Comparison of ENCODE assay signal across 8 cellular contexts in the genomic region with DNA sequence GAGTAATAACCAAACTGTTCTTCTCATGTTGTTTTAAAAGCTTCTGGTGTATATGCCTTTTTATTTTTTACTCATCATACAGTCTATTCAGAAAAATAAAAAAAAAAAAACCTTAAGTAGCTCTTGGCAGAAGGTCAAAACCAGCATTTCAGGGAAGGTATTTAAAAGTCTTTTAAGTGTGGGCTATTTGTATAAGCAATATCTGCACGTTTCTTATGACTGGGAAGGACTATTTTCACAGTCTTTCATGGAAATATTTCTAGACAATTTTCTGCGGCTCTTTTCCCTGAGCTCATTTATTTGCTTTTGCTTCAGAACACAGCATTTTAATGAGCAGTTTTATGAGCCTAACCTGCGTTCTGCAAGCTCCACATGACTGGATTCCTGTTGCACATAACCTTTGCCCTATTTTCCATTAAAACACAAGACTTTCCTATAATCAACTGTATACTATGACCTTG.
DNase-seq lines count a peak whose midpoint lies in the region; ATAC-seq, FAIRE-seq and TF ChIP-seq lines count a peak whose summit lies in the region.

No MANE protein-coding gene starts in this region.

- ATAC-seq in GM18502 (IDR thresholded peaks at IDR 0.05; ENCODE audit: poor library complexity, unreplicated experiment) (no peak), GM19467 (IDR thresholded peaks at IDR 0.05; ENCODE audit: unreplicated experiment) (no peak)

- TF ChIP-seq CTCF in 22Rv1 (IDR thresholded peaks at IDR 0.05) (no peak), keratinocyte (optimal IDR thresholded peaks at IDR 0.05 in 1 of 3, IDR thresholded peaks at IDR 0.05 in 1 of 3, conservative IDR thresholded peaks at IDR 0.05 in 1 of 3; ENCODE audit: extremely low read depth in 1 of 3, insufficient read depth in 2 of 3, low read length in 3 of 3) (no peak)

- peaks cover 3% of the 10 kb centered on the region for H3K9me3 Mint-ChIP-seq in T-helper 2 cell treated with Interferon-gamma antibody and Interleukin-4, amounts not matched to agents 5 μg/mL and 100 μg/mL, for 36 hours

- H3K4me3 ChIP-seq in keratinocyte (ENCODE audit: control insufficient read depth in 2 of 3, extremely low read depth in 1 of 3, insufficient read depth in 2 of 3, low read depth in 1 of 3, low read length in 3 of 3): peak overlapping the region in 1 of 3 experiments; percentile 24

- dilution Hi-C loops in keratinocyte (cut with MboI; ENCODE audit: extremely low pct_ligation_motif_present, low sequenced_read_pairs): no loop called here

- no peaks in the 10 kb centered on the region for H3K27me3 ChIP-seq in keratinocyte (ENCODE audit: control insufficient read depth, extremely low read depth, insufficient read depth, low read length)

- H3K4me2 ChIP-seq in keratinocyte (ENCODE audit: control insufficient read depth, extremely low read depth, insufficient read depth, low read depth, low read length): peak overlapping the region; percentile 90

- no peaks in the 10 kb centered on the region for H4K20me1 ChIP-seq in keratinocyte (ENCODE audit: control insufficient read depth, extremely low read depth, insufficient read depth, low read length)

- no peaks in the 10 kb centered on the region for H3K36me3 ChIP-seq in keratinocyte (ENCODE audit: control insufficient read depth in 2 of 2, extremely low read depth in 1 of 2, insufficient read depth in 2 of 2, low read length in 2 of 2)

- no peaks in the 10 kb centered on the region for H3K9me1 ChIP-seq in keratinocyte (ENCODE audit: control insufficient read depth, extremely low read depth, insufficient read depth, low read length)

- no peaks in the 10 kb centered on the region for H3K79me2 ChIP-seq in keratinocyte (ENCODE audit: control insufficient read depth, insufficient read depth, low read length)

- no peaks in the 10 kb centered on the region for H3K9me3 ChIP-seq in keratinocyte (ENCODE audit: control insufficient read depth, low read depth, low read length)

- peaks cover 50% of the 10 kb centered on the region for H3K4me1 ChIP-seq in keratinocyte (ENCODE audit: control insufficient read depth, extremely low read depth, insufficient read depth, low read length)

- H2AFZ ChIP-seq in keratinocyte (ENCODE audit: control insufficient read depth, low read length): no peak overlapping the region

- H3K27me3 Mint-ChIP-seq in T-helper 2 cell treated with Interferon-gamma antibody and Interleukin-4, amounts not matched to agents 5 μg/mL and 100 μg/mL, for 36 hours (ENCODE audit: low read depth): no peaks in the 10 kb centered on the region

- peaks cover 38% of the 10 kb centered on the region for H3K4me1 Mint-ChIP-seq in T-helper 2 cell treated with Interferon-gamma antibody and Interleukin-4, amounts not matched to agents 5 μg/mL and 100 μg/mL, for 36 hours (ENCODE audit: low read depth)

- no peak for FAIRE-seq in keratinocyte (lab: Jason Lieb, UNC)

- H3K4me3 Mint-ChIP-seq in T-helper 2 cell treated with Interferon-gamma antibody and Interleukin-4, amounts not matched to agents 5 μg/mL and 100 μg/mL, for 36 hours: peak overlapping the region; percentile 68

- H3K9ac ChIP-seq in keratinocyte (ENCODE audit: control insufficient read depth, extremely low read depth, insufficient read depth, low read length): peak overlapping the region; percentile 81

- H3K27ac ChIP-seq in 22Rv1 (peak overlapping the region; percentile 57), keratinocyte (ENCODE audit: control insufficient read depth, insufficient read depth, low read length) (peak overlapping the region; percentile 98)

- H3K36me3 Mint-ChIP-seq in T-helper 2 cell treated with Interferon-gamma antibody and Interleukin-4, amounts not matched to agents 5 μg/mL and 100 μg/mL, for 36 hours (ENCODE audit: low read depth): no peaks in the 10 kb centered on the region

- peak overlapping the region; percentile 81 for H3K27ac Mint-ChIP-seq in T-helper 2 cell treated with Interferon-gamma antibody and Interleukin-4, amounts not matched to agents 5 μg/mL and 100 μg/mL, for 36 hours

- DNase-seq in HT1080 (ENCODE audit: low read depth) (peak; percentile 42), keratinocyte (ENCODE audit: low read depth, low spot score) (no peak), MV-4-11 (lab: John Stamatoyannopoulos, UW) (no peak), ureter (ENCODE audit: low spot score) (no peak)
- DNase-seq in T-helper 2 cell treated with Interferon-gamma antibody and Interleukin-4, amounts not matched to agents 5 μg/mL and 100 μg/mL, for 36 hours (ENCODE audit: low spot score): no peak
